ENCODE assay signal across 7 cellular contexts in the genomic region with DNA sequence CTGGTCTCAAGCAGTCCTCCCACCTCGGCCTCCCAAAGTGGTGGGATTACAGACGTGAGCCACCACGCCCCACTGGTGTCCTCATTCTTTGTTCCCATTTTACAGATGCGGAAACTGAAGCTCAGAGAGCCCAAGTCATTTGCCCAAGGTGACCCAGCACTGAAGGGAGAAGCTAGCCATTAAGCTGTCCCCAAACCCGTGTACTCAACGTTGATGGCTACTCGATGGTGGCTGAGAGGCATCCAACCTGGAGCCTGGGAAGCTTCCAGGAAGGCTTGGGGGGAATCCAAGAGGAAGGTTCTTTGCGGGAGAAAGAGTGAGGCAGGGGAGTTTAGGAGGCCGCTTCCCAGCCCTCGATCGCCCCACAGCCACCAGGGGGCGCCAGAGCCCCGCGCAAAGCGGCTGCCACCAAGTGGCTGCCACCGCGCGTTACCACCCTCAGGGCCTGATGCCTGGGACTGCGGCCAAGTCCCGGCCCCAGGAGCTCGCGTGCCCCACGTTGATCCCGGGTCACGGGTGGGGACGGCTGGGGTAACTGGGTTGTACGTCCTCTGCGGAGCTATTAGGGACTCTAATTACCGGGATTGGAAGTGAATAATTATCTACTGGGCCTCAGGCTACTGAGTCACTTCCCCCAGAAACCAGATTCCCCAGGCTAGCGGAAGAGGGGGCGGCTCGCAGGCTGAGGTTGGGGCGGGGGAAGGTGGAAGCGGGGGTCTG. TPM values are rescaled to one million over a fixed set of nuclear protein-coding genes. Genes with fewer than 3 reads are reported as not detected.
DNase-seq lines count a peak whose midpoint lies in the region; ATAC-seq, FAIRE-seq and TF ChIP-seq lines count a peak whose summit lies in the region.

No MANE protein-coding gene starts in this region.

- H3K27ac ChIP-seq in HepG2 (ENCODE audit: extremely low read length, insufficient read depth, low read length) = no peak overlapping the region

- CTCF ChIA-PET in HepG2 (lab: Yijun Ruan, JAX; ENCODE audit: low intra/inter-chr PET ratio, low total read pairs) = interaction anchor here (1.3 to 2.7 kb wide), 4 partner anchors 8 to 65 kb away, joined by 4 to 31 read pairs (median 13); a partner anchor contains a TSS

- peak overlapping the region; percentile 65 for H3K4me3 Mint-ChIP-seq in chondrocyte (ENCODE audit: unreplicated experiment)

- no peaks in the 10 kb centered on the region for H3K79me2 ChIP-seq in HepG2 (ENCODE audit: insufficient read depth, low read length)

- no peaks in the 10 kb centered on the region for H3K9me3 ChIP-seq in HepG2 (ENCODE audit: low read length)

- H3K36me3 Mint-ChIP-seq in chondrocyte (ENCODE audit: low read depth) = no peaks in the 10 kb centered on the region

- H3K4me1 ChIP-seq in HepG2 (ENCODE audit: insufficient read depth, low read length) = peaks cover 56% of the 10 kb centered on the region

- TF ChIP-seq CTCF in chondrocyte (IDR thresholded peaks at IDR 0.05) (peak; percentile 100), HepG2 (CRISPR knock-in tag; IDR thresholded peaks at IDR 0.05) (peak; percentile 98)

- no peaks in the 10 kb centered on the region for H3K9me3 Mint-ChIP-seq in chondrocyte (ENCODE audit: low read depth)

- no TSS peak for BruUV-seq in HepG2 (replicated peaks; lab: Mats Ljungman, UMichigan)

- peak overlapping the region in 2 of 3 experiments; percentile 47 to 63; a peak in 3 of 6 replicates for H3K4me3 ChIP-seq in HepG2 (replicated peaks in 1 of 3; ENCODE audit: insufficient read depth in 1 of 3, low read depth in 2 of 3, low read length in 3 of 3)

- no peak for TF ChIP-seq POLR2A in HepG2 (IDR thresholded peaks at IDR 0.05; ENCODE audit: insufficient read depth in 1 of 2, low read depth in 2 of 2, low read length in 2 of 2)

- TF ChIP-seq RAD21 in HepG2 (CRISPR knock-in tag; IDR thresholded peaks at IDR 0.05) = peak; percentile 98

- peaks cover 11% of the 10 kb centered on the region for H3K4me1 Mint-ChIP-seq in chondrocyte (ENCODE audit: low read depth)

- TF ChIP-seq EP300 in HepG2 (IDR thresholded peaks at IDR 0.05; ENCODE audit: low read depth in 2 of 2, low read length in 2 of 2) = no peak
- no peak for TF ChIP-seq EP300 in HepG2 (CRISPR knock-in tag; IDR thresholded peaks at IDR 0.05; ENCODE audit: borderline replicate concordance)

- WGBS in HepG2 (ENCODE audit: low lambda C conversion rate) = 8% methylated on average over 16 of the region's 34 CpGs

- no peak overlapping the region for H2AFZ ChIP-seq in HepG2 (ENCODE audit: low read length)

- intact Hi-C loops in HepG2 (cut with micrococcal nuclease; ENCODE audit: unreplicated experiment) = loop anchor here (1.0 to 2.0 kb wide), 3 partner anchors 54 to 132 kb away; no protein-coding TSS in a partner anchor

- POLR2A ChIA-PET in HepG2 (lab: Yijun Ruan, JAX) = interaction anchor here (1.2 kb wide), 2 partner anchors 8 to 29 kb away, joined by 3 to 4 read pairs; no protein-coding TSS in a partner anchor

- peak overlapping the region; percentile 84 for H3K4me2 ChIP-seq in HepG2 (ENCODE audit: low read depth, low read length)

- 0 out of 2 replicates have a peak overlapping the region, but pooled peaks have one; percentile 36 for H3K9ac ChIP-seq in HepG2 (ENCODE audit: insufficient read depth, low read depth, low read length)

- H3K36me3 ChIP-seq in HepG2 (replicated peaks in 1 of 2; ENCODE audit: control insufficient read depth in 1 of 2, insufficient read depth in 2 of 2, low read length in 2 of 2) = no peaks in the 10 kb centered on the region

- in situ Hi-C loops in HepG2 (cut with HindIII; ENCODE audit: extremely low pct_ligation_motif_present, low pct_unique_long_range_greater_than_20kb) = loop anchor here (5.0 to 10.0 kb wide), 2 partner anchors 55 to 278 kb away; no protein-coding TSS in a partner anchor

- peak overlapping the region; percentile 87 for H3K27ac Mint-ChIP-seq in chondrocyte (ENCODE audit: unreplicated experiment)

- peak; percentile 43 for DNase-seq in NCI-H510A (lab: John Stamatoyannopoulos, UW)
- DNase-seq in activated CD4-positive, alpha-beta T cell treated with anti-CD3 and anti-CD28 coated beads for 48 hours = peak; percentile 91
- DNase-seq in chondrocyte (ENCODE audit: low spot score) = no peak
- peak; percentile 61 for DNase-seq in HepG2 (ENCODE audit: low spot score)
- peak; percentile 90 for DNase-seq in stimulated activated CD4-positive, alpha-beta T cell treated with anti-CD3 and anti-CD28 coated beads, Interleukin-4, amount 100 ng/mL, for 1 hour

- H3K27me3 Mint-ChIP-seq in chondrocyte (ENCODE audit: low read depth) = no peaks in the 10 kb centered on the region

- no peak for FAIRE-seq in HepG2 (lab: Jason Lieb, UNC)

- H4K20me1 ChIP-seq in HepG2 (ENCODE audit: insufficient read depth, low read length) = no peaks in the 10 kb centered on the region

- ATAC-seq in GM18498 (IDR thresholded peaks at IDR 0.05; ENCODE audit: unreplicated experiment) (peak; percentile 75), HG03108 (IDR thresholded peaks at IDR 0.05; ENCODE audit: unreplicated experiment) (peak; percentile 55), HepG2 (peak; percentile 89)

- H3K27me3 ChIP-seq in HepG2 (ENCODE audit: control insufficient read depth in 1 of 2, insufficient read depth in 2 of 2, low read length in 2 of 2) = no peaks in the 10 kb centered on the region; a peak in 2 of 5 replicates

TF ChIP-seq in HepG2, 621 proteins besides CTCF, POLR2A, EP300 and RAD21 (continues in another document):
- TF ChIP-seq PCBP2 (optimal IDR thresholded peaks at IDR 0.05; ENCODE audit: low read depth, low read length, poor library complexity, severe bottlenecking) = no peak
- TF ChIP-seq REPIN1 (CRISPR knock-in tag; IDR thresholded peaks at IDR 0.05; ENCODE audit: borderline replicate concordance, low read depth) = peak; percentile 78; the same call in 1 of the 2 replicates
- TF ChIP-seq, protein P1, sequence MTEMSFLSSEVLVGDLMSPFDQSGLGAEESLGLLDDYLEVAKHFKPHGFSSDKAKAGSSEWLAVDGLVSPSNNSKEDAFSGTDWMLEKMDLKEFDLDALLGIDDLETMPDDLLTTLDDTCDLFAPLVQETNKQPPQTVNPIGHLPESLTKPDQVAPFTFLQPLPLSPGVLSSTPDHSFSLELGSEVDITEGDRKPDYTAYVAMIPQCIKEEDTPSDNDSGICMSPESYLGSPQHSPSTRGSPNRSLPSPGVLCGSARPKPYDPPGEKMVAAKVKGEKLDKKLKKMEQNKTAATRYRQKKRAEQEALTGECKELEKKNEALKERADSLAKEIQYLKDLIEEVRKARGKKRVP (CRISPR knock-in tag; IDR thresholded peaks at IDR 0.05) = peak in 1 of 2 experiments; percentile 47; a peak in 1 of 4 replicates
- TF ChIP-seq SAP130 (CRISPR knock-in tag; IDR thresholded peaks at IDR 0.05; ENCODE audit: low read depth) = peak; percentile 28; the same call in 1 of the 2 replicates
- TF ChIP-seq TARDBP (CRISPR knock-in tag; IDR thresholded peaks at IDR 0.05) = peak; percentile 74

RNA-seq across cellular contexts. Expression of a gene that starts 8.8 kb away (rescaled TPM):
- total RNA-seq in chondrocyte = 14.7 to 20.0 TPM (median 18.3 TPM) in 3 replicates
- total RNA-seq in HepG2 (2016; rRNA removed; fragmentation: Illumina TruSeq; extraction: Trizol) = 6.8 and 6.9 TPM in 2 replicates
- 3.0 and 4.5 TPM in 2 replicates for total RNA-seq in HepG2 (2016; cell fraction: cytosol; rRNA removed; fragmentation: Illumina TruSeq; extraction: Trizol; ENCODE audit: low read depth)
- total RNA-seq in HepG2 (2016; cell fraction: insoluble cytoplasmic fraction; rRNA removed; fragmentation: Illumina TruSeq; extraction: Trizol) = 5.3 and 6.3 TPM in 2 replicates
- 8.1 and 8.8 TPM in 2 replicates for total RNA-seq in HepG2 (2016; cell fraction: membrane; rRNA removed; fragmentation: Illumina TruSeq; extraction: Trizol)
- 3.3 and 4.2 TPM in 2 replicates for total RNA-seq in HepG2 (2016; cell fraction: nucleus; rRNA removed; fragmentation: Illumina TruSeq; extraction: Trizol)
- 6.8 and 7.1 TPM in 2 replicates for polyA plus RNA-seq in HepG2 (2011; rRNA removed)
- 5.9 and 7.0 TPM in 2 replicates for polyA plus RNA-seq in HepG2 (2011; cell fraction: cytosol; rRNA removed)
- 6.3 and 7.7 TPM in 2 replicates for polyA plus RNA-seq in HepG2 (2011; cell fraction: nucleus; rRNA removed)
- polyA plus RNA-seq in HepG2 (2012) = 5.1 and 9.2 TPM in 2 replicates
- 0.99 and 1.3 TPM in 2 replicates for polyA plus RNA-seq in HepG2 (2016; cell fraction: cytosol; fragmentation: Illumina TruSeq; extraction: Trizol; ENCODE audit: low read depth)
- polyA plus RNA-seq in HepG2 (2016; cell fraction: insoluble cytoplasmic fraction; fragmentation: Illumina TruSeq; extraction: Trizol; ENCODE audit: low read depth) = 7.6 and 9.1 TPM in 2 replicates
- 5.2 and 5.7 TPM in 2 replicates for polyA plus RNA-seq in HepG2 (2016; cell fraction: membrane; fragmentation: Illumina TruSeq; extraction: Trizol; ENCODE audit: low read depth)
- 8.8 and 9.8 TPM in 2 replicates for polyA plus RNA-seq in HepG2 (2016; cell fraction: nucleus; fragmentation: Illumina TruSeq; extraction: Trizol; ENCODE audit: insufficient read depth, low read depth)
- 2.2 and 11.4 TPM in 2 replicates for polyA minus RNA-seq in HepG2 (2011; rRNA and poly(A)+ RNA removed; ENCODE audit: low replicate concordance)
- polyA minus RNA-seq in HepG2 (2011; cell fraction: cytosol; rRNA and poly(A)+ RNA removed) = 6.2 and 6.9 TPM in 2 replicates
- 3.3 and 3.9 TPM in 2 replicates for polyA minus RNA-seq in HepG2 (2011; cell fraction: nucleus; rRNA and poly(A)+ RNA removed)

RNA-seq across cellular contexts. Expression of a gene that starts 28.0 kb away (rescaled TPM):
- total RNA-seq in chondrocyte (14.2 to 16.0 TPM (median 15.7 TPM) in 3 replicates), HepG2 (2016; rRNA removed; fragmentation: Illumina TruSeq; extraction: Trizol) (12.7 and 20.8 TPM in 2 replicates)
- total RNA-seq in HepG2 (2016; cell fraction: cytosol; rRNA removed; fragmentation: Illumina TruSeq; extraction: Trizol; ENCODE audit: low read depth) = 4.6 and 5.4 TPM in 2 replicates
- total RNA-seq in HepG2 (2016; cell fraction: insoluble cytoplasmic fraction; rRNA removed; fragmentation: Illumina TruSeq; extraction: Trizol) = 11.4 and 21.0 TPM in 2 replicates
- total RNA-seq in HepG2 (2016; cell fraction: membrane; rRNA removed; fragmentation: Illumina TruSeq; extraction: Trizol) = 20.1 and 22.4 TPM in 2 replicates
- 11.4 and 16.8 TPM in 2 replicates for total RNA-seq in HepG2 (2016; cell fraction: nucleus; rRNA removed; fragmentation: Illumina TruSeq; extraction: Trizol)
- polyA plus RNA-seq in HepG2 (2011; rRNA removed) = 11.3 and 15.8 TPM in 2 replicates
- polyA plus RNA-seq in HepG2 (2011; cell fraction: cytosol; rRNA removed) = 13.8 and 16.9 TPM in 2 replicates
- 38.7 and 41.4 TPM in 2 replicates for polyA plus RNA-seq in HepG2 (2011; cell fraction: nucleus; rRNA removed)
- 7.6 and 12.3 TPM in 2 replicates for polyA plus RNA-seq in HepG2 (2012)
- polyA plus RNA-seq in HepG2 (2016; cell fraction: cytosol; fragmentation: Illumina TruSeq; extraction: Trizol; ENCODE audit: low read depth) = 4.7 and 5.7 TPM in 2 replicates
- 15.8 and 19.6 TPM in 2 replicates for polyA plus RNA-seq in HepG2 (2016; cell fraction: insoluble cytoplasmic fraction; fragmentation: Illumina TruSeq; extraction: Trizol; ENCODE audit: low read depth)
- 18.1 and 18.8 TPM in 2 replicates for polyA plus RNA-seq in HepG2 (2016; cell fraction: membrane; fragmentation: Illumina TruSeq; extraction: Trizol; ENCODE audit: low read depth)
- polyA plus RNA-seq in HepG2 (2016; cell fraction: nucleus; fragmentation: Illumina TruSeq; extraction: Trizol; ENCODE audit: insufficient read depth, low read depth) = 31.9 and 34.8 TPM in 2 replicates
- 1.6 and 19.4 TPM in 2 replicates for polyA minus RNA-seq in HepG2 (2011; rRNA and poly(A)+ RNA removed; ENCODE audit: low replicate concordance)
- 7.2 and 10.0 TPM in 2 replicates for polyA minus RNA-seq in HepG2 (2011; cell fraction: cytosol; rRNA and poly(A)+ RNA removed)
- polyA minus RNA-seq in HepG2 (2011; cell fraction: nucleus; rRNA and poly(A)+ RNA removed) = 6.4 and 9.7 TPM in 2 replicates
